8 cellular contexts compared by ENCODE assay signal in genomic region chrX:75746891-75747639, GRCh38. TPM values are rescaled to one million over a fixed set of nuclear protein-coding genes. Genes with fewer than 3 reads are reported as not detected.
DNase-seq lines count a peak whose midpoint lies in the region; ATAC-seq and TF ChIP-seq lines count a peak whose summit lies in the region.

No MANE protein-coding gene starts in this region.

- H3K9ac ChIP-seq in MM.1S (ENCODE audit: low read length) = no peak overlapping the region

- H2AFZ ChIP-seq in MM.1S (ENCODE audit: low read length) = no peak overlapping the region

- TF ChIP-seq CTCF in cardiac muscle cell (IDR thresholded peaks at IDR 0.05; ENCODE audit: low read depth, low read length) (no peak), MM.1S (IDR thresholded peaks at IDR 0.05; ENCODE audit: low read length) (no peak)

- H3K4me3 ChIP-seq in cardiac muscle cell (peak overlapping the region; percentile 47), MM.1S (ENCODE audit: low read length) (no peak overlapping the region)

- H3K4me2 ChIP-seq in MM.1S (ENCODE audit: low read depth, low read length) = no peak overlapping the region

- no peaks in the 10 kb centered on the region for H3K36me3 ChIP-seq in cardiac muscle cell
- H3K36me3 ChIP-seq in MM.1S (replicated peaks; ENCODE audit: insufficient read depth, low read length) = no peaks in the 10 kb centered on the region

- peak; percentile 80 for ATAC-seq in HG02610 (IDR thresholded peaks at IDR 0.05; ENCODE audit: unreplicated experiment)

- H3K9me2 ChIP-seq in MM.1S (replicated peaks; ENCODE audit: insufficient read depth, low read length) = no peaks in the 10 kb centered on the region

- H3K9me3 ChIP-seq in cardiac muscle cell (ENCODE audit: low read depth) (no peaks in the 10 kb centered on the region), MM.1S (replicated peaks; ENCODE audit: insufficient read depth, low read length) (no peaks in the 10 kb centered on the region)

- H3K27me3 ChIP-seq in cardiac muscle cell (no peaks in the 10 kb centered on the region), MM.1S (replicated peaks; ENCODE audit: insufficient read depth, low read length) (no peaks in the 10 kb centered on the region)

- H4K20me1 ChIP-seq in MM.1S (ENCODE audit: insufficient read depth, low read length) = no peaks in the 10 kb centered on the region

- H3K27ac ChIP-seq in cardiac muscle cell (no peak overlapping the region), MM.1S (ENCODE audit: low read length) (no peak overlapping the region)

- no peaks in the 10 kb centered on the region for H3K4me1 ChIP-seq in cardiac muscle cell (ENCODE audit: low read depth)
- H3K4me1 ChIP-seq in MM.1S (ENCODE audit: low read length) = no peaks in the 10 kb centered on the region

- DNase-seq in DMS79 treated with DMSO at 0.1 percent for 48 hours (lab: John Stamatoyannopoulos, UW) (peak; percentile 5), DMS79 (lab: John Stamatoyannopoulos, UW) (no peak), NCI-H774 (lab: John Stamatoyannopoulos, UW) (peak; percentile 18), activated gamma-delta T cell treated with Interleukin-2 at 50 U/mL for 16 hours (peak; percentile 7), cardiac muscle cell (ENCODE audit: low read depth in 1 of 2, low spot score in 1 of 2) (peak; percentile 24 to 62), posterior cingulate gyrus (peak in 7 of 10 donors; percentile 9 to 72 (median 23)), MM.1S (no peak)

- no peaks in the 10 kb centered on the region for H3K79me2 ChIP-seq in MM.1S (ENCODE audit: low read length)

- intact Hi-C loops in posterior cingulate gyrus (cut with DNase I) = no loop called here

- no peaks in the 10 kb centered on the region for H3F3A ChIP-seq in MM.1S (ENCODE audit: insufficient read depth, low read length)

RNA-seq across cellular contexts. Expression of gene MAGEE2, which starts 38.0 kb away (rescaled TPM):
- total RNA-seq in cardiac muscle cell = not detected in 2 replicates
- polyA plus RNA-seq in cardiac muscle cell = not detected in 2 replicates

Comparison
In these comparisons a context has a peak if more than half of its experiments do, and no peak if none do; other contexts are left out.
1. DNase-seq: peak in DMS79 treated with DMSO at 0.1 percent for 48 hours (single experiment), NCI-H774 (single experiment), activated gamma-delta T cell treated with Interleukin-2 at 50 U/mL for 16 hours (single experiment), cardiac muscle cell (2 of 2) and posterior cingulate gyrus (7 of 10); none in DMS79 (single experiment) and MM.1S (single experiment).